Comparison of ENCODE assay signal across 14 cellular contexts in the genomic region with DNA sequence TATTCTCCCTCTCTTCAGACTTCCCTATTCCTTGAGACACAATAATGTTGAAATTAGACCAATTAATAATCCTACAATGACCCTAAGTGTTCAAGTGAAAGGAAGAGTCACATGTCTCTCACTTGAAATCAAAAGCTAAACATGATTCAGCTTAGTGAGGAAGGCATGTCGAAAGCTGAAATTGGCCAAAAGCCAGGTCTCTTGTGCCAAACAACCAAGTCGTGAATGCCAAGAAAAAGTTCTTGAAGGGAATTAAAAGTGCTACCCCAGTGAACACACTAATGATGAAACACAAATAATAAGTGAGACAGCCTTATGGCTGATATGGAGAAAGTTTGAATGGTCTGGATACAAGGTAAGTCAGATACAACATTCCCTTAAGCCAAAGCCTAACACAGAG.
DNase-seq lines count a peak whose midpoint lies in the region; FAIRE-seq and TF ChIP-seq lines count a peak whose summit lies in the region.
"Had no signal": no experiment of that assay in that cellular context is flagged by ENCODE, and none has a peak within 500 bp of the region (broad histone marks: within the 10 kb centered on the region; RNA-seq: fewer than 3 reads in every experiment).

No MANE protein-coding gene starts in this region.

- peaks cover 16% of the 10 kb centered on the region for H3K4me1 ChIP-seq in GM23248 (ENCODE audit: insufficient read depth)

- no peak for FAIRE-seq in HTR-8/SVneo (lab: Jason Lieb, UNC)
- FAIRE-seq: GM12891 had no signal

- no peak for TF ChIP-seq CTCF in foreskin fibroblast (IDR thresholded peaks at IDR 0.05; ENCODE audit: low read depth, low read length)

- H3F3A ChIP-seq in GM23248 (ENCODE audit: insufficient read depth) = peaks cover 24% of the 10 kb centered on the region

- H3K36me3 ChIP-seq in GM23248 (ENCODE audit: low read depth) = peaks cover 29% of the 10 kb centered on the region

- no peak overlapping the region for H3K27ac ChIP-seq in GM23248

- no peak overlapping the region for H3K9ac ChIP-seq in GM23248

- H3K27me3 ChIP-seq in GM23248 (replicated peaks; ENCODE audit: insufficient read depth) = 0 out of 2 replicates have a peak, but pooled peaks cover 6% of the 10 kb centered on the region

- H3K4me3 ChIP-seq in GM23248 (no peak overlapping the region), foreskin fibroblast (ENCODE audit: low read depth in 1 of 2, low read length in 2 of 2) (no peak overlapping the region)

- H2AFZ ChIP-seq in GM23248 = no peak overlapping the region

- H3K9me3 ChIP-seq in GM23248 (ENCODE audit: low read depth) = no peaks in the 10 kb centered on the region

- H3K9me2 ChIP-seq in GM23248 (ENCODE audit: insufficient read depth) = no peaks in the 10 kb centered on the region

- in situ Hi-C loops in GM23248 (cut with MboI) = no loop called here

- H3K4me2 ChIP-seq in GM23248 (ENCODE audit: unreplicated experiment) = no peak overlapping the region

- H4K20me1 ChIP-seq in GM23248 (ENCODE audit: insufficient read depth) = no peaks in the 10 kb centered on the region

- no peaks in the 10 kb centered on the region for H3K79me2 ChIP-seq in GM23248 (ENCODE audit: insufficient read depth)

- 7 to 8% methylated on average over 2 of the region's 2 CpGs for whole genome bisulfite sequencing in GM23248 (ENCODE audit: low coverage in 1 of 2, low lambda C conversion rate in 2 of 2, missing lambda C conversion rate in 2 of 2), 2 experiments

- DNase-seq in GM23248 (peak; percentile 60), amniotic epithelial cell (ENCODE audit: low read depth) (peak; percentile 94), foreskin fibroblast (peak; percentile 81 to 90), pulmonary artery endothelial cell (ENCODE audit: low read depth, low spot score) (peak; percentile 83), HUDEP-2 (lab: John Stamatoyannopoulos, UW; ENCODE audit: unreplicated experiment in 76 of 76) (no peak), NCI-H748 (lab: John Stamatoyannopoulos, UW; ENCODE audit: unreplicated experiment) (no peak), HTR-8/SVneo (ENCODE audit: insufficient read length, low spot score) (no peak), retina (no peak)
- DNase-seq: activated naive CD4-positive, alpha-beta T cell treated with anti-CD3 and anti-CD28 coated beads, Interleukin-2, amount 50 U/mL, for 16 hours; CD8-positive, alpha-beta T cell; effector memory CD4-positive, alpha-beta T cell; left colon; NCI-H2107 had no signal

Comparison
In these comparisons a context has a peak if more than half of its experiments do, and no peak if none do; other contexts are left out.
1. DNase-seq: peak in GM23248 (single experiment), amniotic epithelial cell (single experiment), foreskin fibroblast (2 of 2) and pulmonary artery endothelial cell (single experiment); none in HUDEP-2 (0 of 76), NCI-H748 (single experiment), HTR-8/SVneo (single experiment) and retina (single experiment).